In the genomic region with DNA sequence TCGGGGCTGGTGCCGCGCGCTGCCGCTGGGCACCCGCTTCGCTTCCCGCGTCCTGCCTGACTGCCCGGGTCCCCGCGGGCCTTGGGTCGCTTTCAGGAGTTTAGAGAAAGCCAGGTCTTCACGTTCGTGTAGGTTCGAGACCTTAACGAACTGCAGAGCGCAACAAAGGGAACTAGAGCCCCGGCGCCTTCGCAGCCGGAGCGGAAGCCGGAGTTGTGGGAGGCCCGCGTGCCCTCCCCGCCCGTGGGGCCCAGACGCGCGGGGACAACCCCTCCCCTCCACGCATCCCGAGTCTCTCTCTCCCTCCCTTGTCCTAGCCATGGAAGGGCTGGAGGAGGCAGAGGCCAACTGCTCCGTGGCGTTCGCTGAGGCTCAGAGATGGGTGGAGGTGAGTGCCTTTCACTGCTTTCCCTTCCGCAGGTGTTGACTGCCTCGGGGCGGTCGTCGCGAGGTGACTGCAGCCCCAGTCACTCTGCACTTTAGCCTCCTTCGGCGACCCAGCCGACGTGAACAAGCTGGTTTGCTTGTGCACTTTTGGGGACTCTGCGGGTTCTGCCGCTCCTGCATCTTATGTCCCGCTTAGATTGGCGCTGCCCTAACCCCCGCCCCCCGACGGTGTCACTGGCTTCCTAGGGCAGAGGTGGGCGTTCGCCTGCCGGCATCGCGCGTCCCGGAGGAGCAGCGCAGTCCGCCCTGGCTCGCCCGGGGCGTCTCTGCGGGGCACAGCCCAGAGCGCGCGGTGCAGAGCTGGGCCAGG, we compare ENCODE assay signal across 2 cellular contexts.
TF ChIP-seq lines count a peak whose summit lies in the region.

No MANE protein-coding gene starts in this region.

TF ChIP-seq in WTC11, 78 proteins besides CTCF, POLR2A, EP300 and RAD21 (continued from another document and continues in another):
- TF ChIP-seq, protein P1, sequence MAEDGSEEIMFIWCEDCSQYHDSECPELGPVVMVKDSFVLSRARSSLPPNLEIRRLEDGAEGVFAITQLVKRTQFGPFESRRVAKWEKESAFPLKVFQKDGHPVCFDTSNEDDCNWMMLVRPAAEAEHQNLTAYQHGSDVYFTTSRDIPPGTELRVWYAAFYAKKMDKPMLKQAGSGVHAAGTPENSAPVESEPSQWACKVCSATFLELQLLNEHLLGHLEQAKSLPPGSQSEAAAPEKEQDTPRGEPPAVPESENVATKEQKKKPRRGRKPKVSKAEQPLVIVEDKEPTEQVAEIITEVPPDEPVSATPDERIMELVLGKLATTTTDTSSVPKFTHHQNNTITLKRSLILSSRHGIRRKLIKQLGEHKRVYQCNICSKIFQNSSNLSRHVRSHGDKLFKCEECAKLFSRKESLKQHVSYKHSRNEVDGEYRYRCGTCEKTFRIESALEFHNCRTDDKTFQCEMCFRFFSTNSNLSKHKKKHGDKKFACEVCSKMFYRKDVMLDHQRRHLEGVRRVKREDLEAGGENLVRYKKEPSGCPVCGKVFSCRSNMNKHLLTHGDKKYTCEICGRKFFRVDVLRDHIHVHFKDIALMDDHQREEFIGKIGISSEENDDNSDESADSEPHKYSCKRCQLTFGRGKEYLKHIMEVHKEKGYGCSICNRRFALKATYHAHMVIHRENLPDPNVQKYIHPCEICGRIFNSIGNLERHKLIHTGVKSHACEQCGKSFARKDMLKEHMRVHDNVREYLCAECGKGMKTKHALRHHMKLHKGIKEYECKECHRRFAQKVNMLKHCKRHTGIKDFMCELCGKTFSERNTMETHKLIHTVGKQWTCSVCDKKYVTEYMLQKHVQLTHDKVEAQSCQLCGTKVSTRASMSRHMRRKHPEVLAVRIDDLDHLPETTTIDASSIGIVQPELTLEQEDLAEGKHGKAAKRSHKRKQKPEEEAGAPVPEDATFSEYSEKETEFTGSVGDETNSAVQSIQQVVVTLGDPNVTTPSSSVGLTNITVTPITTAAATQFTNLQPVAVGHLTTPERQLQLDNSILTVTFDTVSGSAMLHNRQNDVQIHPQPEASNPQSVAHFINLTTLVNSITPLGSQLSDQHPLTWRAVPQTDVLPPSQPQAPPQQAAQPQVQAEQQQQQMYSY (CRISPR knock-in tag; IDR thresholded peaks at IDR 0.05): no peak
- TF ChIP-seq FOXK1 (CRISPR knock-in tag; IDR thresholded peaks at IDR 0.05) (no peak), CDX4 (CRISPR knock-in tag; IDR thresholded peaks at IDR 0.05; ENCODE audit: borderline replicate concordance) (no peak), OVOL2 (CRISPR knock-in tag; IDR thresholded peaks at IDR 0.05; ENCODE audit: borderline replicate concordance) (no peak), FOXJ3 (CRISPR knock-in tag; IDR thresholded peaks at IDR 0.05; ENCODE audit: borderline replicate concordance) (no peak), MYBL2 (CRISPR knock-in tag; IDR thresholded peaks at IDR 0.05) (no peak), CREB1 (CRISPR knock-in tag; IDR thresholded peaks at IDR 0.05) (no peak), ZNF423 (CRISPR knock-in tag; IDR thresholded peaks at IDR 0.05) (peak; percentile 64; the same call in 1 of the 2 replicates), SP1 (CRISPR knock-in tag; conservative IDR thresholded peaks at IDR 0.05) (0 out of 2 replicates have a peak, but pooled peaks have one; percentile 24), RORB (CRISPR knock-in tag; IDR thresholded peaks at IDR 0.05) (no peak), NFYB (CRISPR knock-in tag; conservative IDR thresholded peaks at IDR 0.05; ENCODE audit: low read depth) (no peak)
- TF ChIP-seq, protein P2, sequence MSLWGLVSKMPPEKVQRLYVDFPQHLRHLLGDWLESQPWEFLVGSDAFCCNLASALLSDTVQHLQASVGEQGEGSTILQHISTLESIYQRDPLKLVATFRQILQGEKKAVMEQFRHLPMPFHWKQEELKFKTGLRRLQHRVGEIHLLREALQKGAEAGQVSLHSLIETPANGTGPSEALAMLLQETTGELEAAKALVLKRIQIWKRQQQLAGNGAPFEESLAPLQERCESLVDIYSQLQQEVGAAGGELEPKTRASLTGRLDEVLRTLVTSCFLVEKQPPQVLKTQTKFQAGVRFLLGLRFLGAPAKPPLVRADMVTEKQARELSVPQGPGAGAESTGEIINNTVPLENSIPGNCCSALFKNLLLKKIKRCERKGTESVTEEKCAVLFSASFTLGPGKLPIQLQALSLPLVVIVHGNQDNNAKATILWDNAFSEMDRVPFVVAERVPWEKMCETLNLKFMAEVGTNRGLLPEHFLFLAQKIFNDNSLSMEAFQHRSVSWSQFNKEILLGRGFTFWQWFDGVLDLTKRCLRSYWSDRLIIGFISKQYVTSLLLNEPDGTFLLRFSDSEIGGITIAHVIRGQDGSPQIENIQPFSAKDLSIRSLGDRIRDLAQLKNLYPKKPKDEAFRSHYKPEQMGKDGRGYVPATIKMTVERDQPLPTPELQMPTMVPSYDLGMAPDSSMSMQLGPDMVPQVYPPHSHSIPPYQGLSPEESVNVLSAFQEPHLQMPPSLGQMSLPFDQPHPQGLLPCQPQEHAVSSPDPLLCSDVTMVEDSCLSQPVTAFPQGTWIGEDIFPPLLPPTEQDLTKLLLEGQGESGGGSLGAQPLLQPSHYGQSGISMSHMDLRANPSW (CRISPR knock-in tag; conservative IDR thresholded peaks at IDR 0.05; ENCODE audit: low read depth): no peak
- TF ChIP-seq, protein P3, sequence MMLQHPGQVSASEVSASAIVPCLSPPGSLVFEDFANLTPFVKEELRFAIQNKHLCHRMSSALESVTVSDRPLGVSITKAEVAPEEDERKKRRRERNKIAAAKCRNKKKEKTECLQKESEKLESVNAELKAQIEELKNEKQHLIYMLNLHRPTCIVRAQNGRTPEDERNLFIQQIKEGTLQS (CRISPR knock-in tag; conservative IDR thresholded peaks at IDR 0.05): no peak
- TF ChIP-seq, protein P4, sequence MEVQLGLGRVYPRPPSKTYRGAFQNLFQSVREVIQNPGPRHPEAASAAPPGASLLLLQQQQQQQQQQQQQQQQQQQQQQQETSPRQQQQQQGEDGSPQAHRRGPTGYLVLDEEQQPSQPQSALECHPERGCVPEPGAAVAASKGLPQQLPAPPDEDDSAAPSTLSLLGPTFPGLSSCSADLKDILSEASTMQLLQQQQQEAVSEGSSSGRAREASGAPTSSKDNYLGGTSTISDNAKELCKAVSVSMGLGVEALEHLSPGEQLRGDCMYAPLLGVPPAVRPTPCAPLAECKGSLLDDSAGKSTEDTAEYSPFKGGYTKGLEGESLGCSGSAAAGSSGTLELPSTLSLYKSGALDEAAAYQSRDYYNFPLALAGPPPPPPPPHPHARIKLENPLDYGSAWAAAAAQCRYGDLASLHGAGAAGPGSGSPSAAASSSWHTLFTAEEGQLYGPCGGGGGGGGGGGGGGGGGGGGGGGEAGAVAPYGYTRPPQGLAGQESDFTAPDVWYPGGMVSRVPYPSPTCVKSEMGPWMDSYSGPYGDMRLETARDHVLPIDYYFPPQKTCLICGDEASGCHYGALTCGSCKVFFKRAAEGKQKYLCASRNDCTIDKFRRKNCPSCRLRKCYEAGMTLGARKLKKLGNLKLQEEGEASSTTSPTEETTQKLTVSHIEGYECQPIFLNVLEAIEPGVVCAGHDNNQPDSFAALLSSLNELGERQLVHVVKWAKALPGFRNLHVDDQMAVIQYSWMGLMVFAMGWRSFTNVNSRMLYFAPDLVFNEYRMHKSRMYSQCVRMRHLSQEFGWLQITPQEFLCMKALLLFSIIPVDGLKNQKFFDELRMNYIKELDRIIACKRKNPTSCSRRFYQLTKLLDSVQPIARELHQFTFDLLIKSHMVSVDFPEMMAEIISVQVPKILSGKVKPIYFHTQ (CRISPR knock-in tag; IDR thresholded peaks at IDR 0.05): no peak

TF ChIP-seq in liver, 16 proteins besides CTCF, POLR2A, EP300 and RAD21 (continued from another document):
- TF ChIP-seq ZBTB33 (IDR thresholded peaks at IDR 0.05) (no peak), EGR1 (IDR thresholded peaks at IDR 0.05; ENCODE audit: low read depth in 2 of 2) (no peak), HNF4A (conservative IDR thresholded peaks at IDR 0.05) (no peak), GABPA (IDR thresholded peaks at IDR 0.05 in 1 of 2, conservative IDR thresholded peaks at IDR 0.05 in 1 of 2) (no peak), SP1 (IDR thresholded peaks at IDR 0.05) (no peak)
- TF ChIP-seq, protein P3 (IDR thresholded peaks at IDR 0.05): no peak
